ENCODE assay signal across 15 cellular contexts in the genomic region with DNA sequence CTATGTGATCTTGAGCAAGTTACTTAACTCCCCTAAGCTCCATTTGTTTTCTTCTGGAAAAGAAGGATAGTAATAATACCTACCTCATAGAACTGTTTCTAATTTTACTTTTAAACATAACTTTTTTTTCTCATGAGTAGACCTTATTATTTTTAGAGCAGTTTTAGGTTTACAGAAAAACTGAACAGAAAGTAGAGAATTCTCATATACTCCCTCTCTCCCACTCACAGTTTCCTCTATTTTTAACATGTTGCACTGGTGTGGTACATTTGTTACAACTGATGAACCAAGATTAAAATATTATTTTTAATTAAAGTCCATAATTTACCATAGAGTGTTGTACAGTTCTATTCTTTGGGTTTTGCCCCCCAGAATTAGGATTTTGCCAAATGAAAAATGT.
"Had no signal": no experiment of that assay in that cellular context is flagged by ENCODE, and none has a peak within 500 bp of the region (broad histone marks: within the 10 kb centered on the region; RNA-seq: fewer than 3 reads in every experiment).

No MANE protein-coding gene starts in this region.

- DNase-seq: dermis blood vessel endothelial cell; erythroblast; foreskin keratinocyte; head of caudate nucleus; kidney; left cardiac atrium; left ventricle myocardium inferior; lower lobe of right lung; natural killer cell; ovary; small intestine; stimulated activated CD4-positive, alpha-beta T cell treated with anti-CD3 and anti-CD28 coated beads, Interleukin-12 subunit alpha, Interleukin-12 subunit beta, amount 100 ng/mL, for 4 hours; stimulated activated CD4-positive, alpha-beta T cell treated with anti-CD3 and anti-CD28 coated beads, Interleukin-2, amount 100 ng/mL, for 48 hours; stimulated activated naive CD4-positive, alpha-beta T cell treated with Interleukin-2 at 50 U/mL for 16 hours; thyroid gland had no signal

- ATAC-seq: foreskin keratinocyte, left cardiac atrium, lower lobe of right lung, natural killer cell had no signal
